ENCODE assay signal across 16 cellular contexts in genomic region chr7:151833691-151834090, GRCh38.
"Had no signal": no experiment of that assay in that cellular context is flagged by ENCODE, and none has a peak within 500 bp of the region (broad histone marks: within the 10 kb centered on the region; RNA-seq: fewer than 3 reads in every experiment).

No MANE protein-coding gene starts in this region.

- H3K27ac ChIP-seq: coronary artery, foreskin keratinocyte, sigmoid colon, spleen, upper lobe of right lung had no signal

- H3K4me1 ChIP-seq: foreskin keratinocyte, sigmoid colon had no signal

- DNase-seq: activated CD4-positive, alpha-beta memory T cell treated with anti-CD3 and anti-CD28 coated beads, Interleukin-2, amount 10 ng/mL, durations not matched to agents 7 days and 5 days; activated CD4-positive, alpha-beta T cell treated with anti-CD3 and anti-CD28 coated beads for 4 hours; activated effector memory CD4-positive, alpha-beta T cell treated with anti-CD3 and anti-CD28 coated beads, Interleukin-2, amount 50 U/mL, for 16 hours; activated T-cell treated with anti-CD3 and anti-CD28 coated beads, Interleukin-2, amount 50 U/mL, for 4 hours; effector CD4-positive, alpha-beta T cell; foreskin keratinocyte; midbrain; sigmoid colon; spleen; stimulated activated naive CD8-positive, alpha-beta T cell treated with anti-CD3 and anti-CD28 coated beads, Interleukin-15, amount 100 ng/mL, for 72 hours; upper lobe of right lung had no signal

- H3K27me3 ChIP-seq: sigmoid colon, spleen, upper lobe of right lung had no signal

- H3K4me3 Mint-ChIP-seq: activated CD4-positive, alpha-beta memory T cell treated with anti-CD3 and anti-CD28 coated beads, Interleukin-2, amount 10 ng/mL, durations not matched to agents 7 days and 5 days; activated T-cell treated with anti-CD3 and anti-CD28 coated beads, Interleukin-2, amount 50 U/mL, for 4 hours; stimulated activated naive CD8-positive, alpha-beta T cell treated with anti-CD3 and anti-CD28 coated beads, Interleukin-15, amount 100 ng/mL, for 72 hours; T-helper 1 cell treated with Interleukin-12 subunit alpha and Interleukin-12 subunit beta and Interleukin-4 antibody, amounts not matched to agents 30 μg/mL and 1 μg/mL, for 36 hours; WTC11 had no signal

- H3K9me3 ChIP-seq: sigmoid colon, spleen, upper lobe of right lung had no signal

- H3K9me3 Mint-ChIP-seq: activated CD4-positive, alpha-beta memory T cell treated with anti-CD3 and anti-CD28 coated beads, Interleukin-2, amount 10 ng/mL, durations not matched to agents 7 days and 5 days; activated naive CD4-positive, alpha-beta T cell treated with anti-CD3 and anti-CD28 coated beads, Interleukin-2, amount 50 U/mL, for 72 hours; activated T-cell treated with anti-CD3 and anti-CD28 coated beads, Interleukin-2, amount 50 U/mL, for 4 hours; stimulated activated naive CD8-positive, alpha-beta T cell treated with anti-CD3 and anti-CD28 coated beads, Interleukin-15, amount 100 ng/mL, for 72 hours; T-helper 1 cell treated with Interleukin-12 subunit alpha and Interleukin-12 subunit beta and Interleukin-4 antibody, amounts not matched to agents 30 μg/mL and 1 μg/mL, for 36 hours; WTC11 had no signal

- H3K36me3 ChIP-seq: sigmoid colon, upper lobe of right lung had no signal

- ATAC-seq: activated naive CD4-positive, alpha-beta T cell treated with anti-CD3 and anti-CD28 coated beads, Interleukin-2, amount 50 U/mL, for 72 hours; activated T-cell treated with anti-CD3 and anti-CD28 coated beads, Interleukin-2, amount 50 U/mL, for 4 hours; foreskin keratinocyte; upper lobe of right lung; WTC11 had no signal

- H3K27me3 Mint-ChIP-seq: activated CD4-positive, alpha-beta memory T cell treated with anti-CD3 and anti-CD28 coated beads, Interleukin-2, amount 10 ng/mL, durations not matched to agents 7 days and 5 days; stimulated activated naive CD8-positive, alpha-beta T cell treated with anti-CD3 and anti-CD28 coated beads, Interleukin-15, amount 100 ng/mL, for 72 hours had no signal

- H3K4me3 ChIP-seq: coronary artery, lung, sigmoid colon, spleen, upper lobe of right lung had no signal

- H3K27ac Mint-ChIP-seq: activated CD4-positive, alpha-beta memory T cell treated with anti-CD3 and anti-CD28 coated beads, Interleukin-2, amount 10 ng/mL, durations not matched to agents 7 days and 5 days; T-helper 1 cell treated with Interleukin-12 subunit alpha and Interleukin-12 subunit beta and Interleukin-4 antibody, amounts not matched to agents 30 μg/mL and 1 μg/mL, for 36 hours; WTC11 had no signal

- H3K36me3 Mint-ChIP-seq: activated naive CD4-positive, alpha-beta T cell treated with anti-CD3 and anti-CD28 coated beads, Interleukin-2, amount 50 U/mL, for 72 hours; WTC11 had no signal
